ENCODE assay signal across 11 cellular contexts in genomic region chr1:235259133-235259778, GRCh38.
DNase-seq lines count a peak whose midpoint lies in the region; ATAC-seq, FAIRE-seq and TF ChIP-seq lines count a peak whose summit lies in the region.
"Had no signal": no experiment of that assay in that cellular context is flagged by ENCODE, and none has a peak within 500 bp of the region (broad histone marks: within the 10 kb centered on the region; RNA-seq: fewer than 3 reads in every experiment).

No MANE protein-coding gene starts in this region.

- no peak overlapping the region for H4K5ac ChIP-seq in H1 (ENCODE audit: insufficient read length, low read depth, low read length)

- no peak overlapping the region for H2BK5ac ChIP-seq in H1 (ENCODE audit: low read depth, low read length)

- H3K4me2 ChIP-seq in KMS-11 (peak overlapping the region; percentile 54), H1 (ENCODE audit: insufficient read depth in 1 of 2, low read depth in 2 of 2, low read length in 2 of 2) (0 out of 4 replicates have a peak overlapping the region, but pooled peaks of 1 of the 2 experiments have one; percentile 8)

- no peak for TF ChIP-seq POLR2A in H1 (IDR thresholded peaks at IDR 0.05; ENCODE audit: control extremely low read depth in 1 of 2, low read depth in 2 of 2, low read length in 2 of 2)

- no peak overlapping the region for H2BK120ac ChIP-seq in H1 (replicated peaks; ENCODE audit: low read depth, low read length)

- intact Hi-C loops in Right ventricle myocardium inferior (cut with DNase I): no loop called here

- H3K27ac ChIP-seq in right atrium auricular region: no peak overlapping the region
- H3K27ac ChIP-seq in KMS-11: peak overlapping the region; percentile 53
- H3K27ac ChIP-seq in H1 (ENCODE audit: low read depth, low read length): 0 out of 2 replicates have a peak overlapping the region, but pooled peaks have one; percentile 3
- H3K27ac ChIP-seq: breast epithelium had no signal

- ATAC-seq in Right ventricle myocardium inferior (peak; percentile 23), GM18519 (IDR thresholded peaks at IDR 0.05; ENCODE audit: low FRiP score, unreplicated experiment) (no peak)

- H4K8ac ChIP-seq in H1 (ENCODE audit: extremely low read depth, insufficient read depth, low read length): no peak overlapping the region

- no peak overlapping the region for H2AK5ac ChIP-seq in H1 (ENCODE audit: low read depth, low read length)

- 85% methylated on average over 1 of the region's 1 CpG; no CpG with 5 or more reads in 1 of the 2 experiments for WGBS in H1 (ENCODE audit: extremely low coverage in 1 of 2, insufficient coverage in 1 of 2, insufficient read length in 1 of 2, insufficient replicate concordance in 2 of 2, low coverage in 1 of 2, low lambda C conversion rate in 2 of 2, missing lambda C conversion rate in 1 of 2), 2 experiments

- POLR2A ChIA-PET in H1 (lab: Charles Lee; ENCODE audit: partially characterized antibody): interaction anchor here (1.3 kb wide), 1 partner anchor 17 kb away, joined by 3 read pairs; no protein-coding TSS in a partner anchor

- H2AFZ ChIP-seq in KMS-11 (ENCODE audit: low read depth) (no peak overlapping the region), H1 (ENCODE audit: low read length) (no peak overlapping the region)

- no peaks in the 10 kb centered on the region for H3K23me2 ChIP-seq in H1 (ENCODE audit: low read depth, low read length)

- H3K9ac ChIP-seq in KMS-11 (no peak overlapping the region; the same call in 1 of the 2 replicates), H1 (replicated peaks in 1 of 4; ENCODE audit: extremely low read depth in 1 of 4, low read depth in 3 of 4, low read length in 3 of 4) (no peak overlapping the region)

- no peak overlapping the region for H3K18ac ChIP-seq in H1 (ENCODE audit: extremely low read depth, low read length)

- no peak overlapping the region for H4K91ac ChIP-seq in H1 (replicated peaks; ENCODE audit: insufficient read length, low read length)

- no peak for TF ChIP-seq EP300 in H1 (IDR thresholded peaks at IDR 0.05; ENCODE audit: borderline replicate concordance in 1 of 2, low read depth in 2 of 2, low read length in 2 of 2)

- H3K56ac ChIP-seq in H1 (replicated peaks; ENCODE audit: insufficient read length, low read depth, low read length): no peak overlapping the region

- H2BK15ac ChIP-seq in H1 (ENCODE audit: low read length): no peak overlapping the region

- DNase-seq in Right ventricle myocardium inferior (ENCODE audit: missing footprints): no peak
- no peak for DNase-seq in right atrium auricular region (ENCODE audit: low spot score)
- DNase-seq in H1 (ENCODE audit: low read depth in 1 of 2, low spot score in 2 of 2): no peak
- no peak for DNase-seq in activated CD4-positive, CD25-positive, alpha-beta regulatory T cell (lab: John Stamatoyannopoulos, UW)
- DNase-seq in urothelium cell line (ENCODE audit: low spot score): no peak
- DNase-seq in germinal center (ENCODE audit: low spot score): no peak
- DNase-seq: NCI-H524 treated with DMSO at 0.1 percent for 48 hours; stimulated activated CD4-positive, alpha-beta T cell treated with anti-CD3 and anti-CD28 coated beads, Interleukin-2, amount 100 ng/mL, for 48 hours had no signal

- FAIRE-seq in H1 (lab: Jason Lieb, UNC) (no peak), urothelium cell line (lab: Jason Lieb, UNC) (no peak)

- TF ChIP-seq CTCF in right atrium auricular region (IDR thresholded peaks at IDR 0.05) (no peak), KMS-11 (conservative IDR thresholded peaks at IDR 0.05; ENCODE audit: low read depth, low read length) (no peak), H1 (IDR thresholded peaks at IDR 0.05; ENCODE audit: control extremely low read depth in 1 of 3, insufficient read depth in 1 of 3, low read depth in 1 of 3, low read length in 3 of 3) (no peak)

- no peak overlapping the region for H2BK12ac ChIP-seq in H1 (ENCODE audit: low read depth, low read length)

- H3K4me1 ChIP-seq in right atrium auricular region (peaks cover 0 to 15% of the 10 kb centered on the region in 2 donors), KMS-11 (ENCODE audit: low read depth, poor library complexity, severe bottlenecking) (peaks cover 47% of the 10 kb centered on the region), H1 (replicated peaks in 1 of 4; ENCODE audit: control insufficient read depth in 3 of 4, insufficient read depth in 4 of 4, low read length in 3 of 4) (peaks cover 0 to 4% (median 0%) of the 10 kb centered on the region in 4 experiments; a peak in 1 of 7 replicates)
- H3K4me1 ChIP-seq: breast epithelium had no signal

- H3K79me2 ChIP-seq in KMS-11 (ENCODE audit: insufficient read depth, low read depth) (peaks cover 44% of the 10 kb centered on the region), H1 (ENCODE audit: control insufficient read depth in 1 of 2, insufficient read depth in 2 of 2, low read length in 2 of 2) (peaks cover 4 to 71% of the 10 kb centered on the region in 2 experiments; a peak in 3 of 4 replicates)

- H4K20me1 ChIP-seq in KMS-11 (ENCODE audit: insufficient read depth) (no peaks in the 10 kb centered on the region), H1 (replicated peaks in 1 of 2; ENCODE audit: control insufficient read depth in 1 of 2, insufficient read depth in 2 of 2, low read length in 2 of 2) (peaks cover 0 to 4% of the 10 kb centered on the region in 2 experiments)

- TF ChIP-seq RAD21 in H1 (IDR thresholded peaks at IDR 0.05 in 1 of 2, conservative IDR thresholded peaks at IDR 0.05 in 1 of 2; ENCODE audit: low read depth in 2 of 2, low read length in 2 of 2): no peak

- H3K4me3 ChIP-seq in right atrium auricular region: no peak overlapping the region
- no peak overlapping the region for H3K4me3 ChIP-seq in KMS-11 (IDR thresholded peaks at IDR 0.05; ENCODE audit: insufficient read depth, low read depth, low read length)
- no peak overlapping the region for H3K4me3 ChIP-seq in H1 (ENCODE audit: extremely low read depth in 1 of 4, insufficient read depth in 2 of 4, low read depth in 3 of 4, low read length in 4 of 4)
- H3K4me3 ChIP-seq: breast epithelium had no signal

- H3K9me3 ChIP-seq in right atrium auricular region (no peaks in the 10 kb centered on the region), H1 (ENCODE audit: insufficient read depth in 2 of 2, low read depth in 1 of 2, low read length in 1 of 2) (no peaks in the 10 kb centered on the region)
- H3K9me3 ChIP-seq: breast epithelium had no signal

- H3K4ac ChIP-seq in H1 (replicated peaks; ENCODE audit: insufficient read length, low read depth, low read length): no peak overlapping the region

- H3K79me1 ChIP-seq in H1 (ENCODE audit: low read depth, low read length): no peaks in the 10 kb centered on the region; the same call in 1 of the 2 replicates

- H2BK20ac ChIP-seq in H1 (ENCODE audit: low read length): no peak overlapping the region

- H3K36me3 ChIP-seq in right atrium auricular region (no peaks in the 10 kb centered on the region), KMS-11 (ENCODE audit: insufficient read depth) (no peaks in the 10 kb centered on the region), H1 (ENCODE audit: control insufficient read depth in 2 of 4, insufficient read depth in 4 of 4, low read length in 3 of 4) (peaks cover 0 to 9% (median 0%) of the 10 kb centered on the region in 4 experiments; a peak in 3 of 8 replicates)
- H3K36me3 ChIP-seq: breast epithelium had no signal

- H3K14ac ChIP-seq in H1 (ENCODE audit: insufficient read length): no peak overlapping the region

- H3K27me3 ChIP-seq in right atrium auricular region (no peaks in the 10 kb centered on the region), KMS-11 (ENCODE audit: insufficient read depth, low read depth) (no peaks in the 10 kb centered on the region), H1 (replicated peaks in 1 of 4; ENCODE audit: control insufficient read depth in 3 of 4, extremely low read depth in 1 of 4, insufficient read depth in 3 of 4, low read length in 3 of 4) (no peaks in the 10 kb centered on the region)
- H3K27me3 ChIP-seq: breast epithelium had no signal

- CTCF ChIA-PET in H1 (lab: Charles Lee; ENCODE audit: partially characterized antibody): interaction anchor here (0.8 to 5.5 kb wide), 5 partner anchors 10 to 159 kb away, joined by 3 to 39 read pairs (median 3); partner anchors contain the start of genes ARID4B and GGPS1

- H3K23ac ChIP-seq in H1 (ENCODE audit: insufficient read length): no peak overlapping the region

TF ChIP-seq in H1, 55 proteins besides CTCF, POLR2A, EP300 and RAD21 (continues in another document):
- no peak for TF ChIP-seq RBBP5 (IDR thresholded peaks at IDR 0.05; ENCODE audit: borderline replicate concordance, low read depth, low read length)
- TF ChIP-seq SP2 (IDR thresholded peaks at IDR 0.05; ENCODE audit: low read length): no peak
- no peak for TF ChIP-seq MAX (IDR thresholded peaks at IDR 0.05)
- no peak for TF ChIP-seq RNF2 (IDR thresholded peaks at IDR 0.05; ENCODE audit: borderline replicate concordance, low read depth, low read length, missing control alignments, poor library complexity, severe bottlenecking)
- TF ChIP-seq YY1 (IDR thresholded peaks at IDR 0.05; ENCODE audit: low read depth, low read length): no peak
- TF ChIP-seq GTF2F1 (IDR thresholded peaks at IDR 0.05; ENCODE audit: borderline replicate concordance, low read depth, low read length): no peak
- no peak for TF ChIP-seq POLR2AphosphoS5 (IDR thresholded peaks at IDR 0.05; ENCODE audit: low read depth, low read length)
- TF ChIP-seq KDM1A (IDR thresholded peaks at IDR 0.05; ENCODE audit: borderline replicate concordance, low read length): no peak
- no peak for TF ChIP-seq SIRT6 (IDR thresholded peaks at IDR 0.05; ENCODE audit: low read length)
- no peak for TF ChIP-seq CTBP2 (IDR thresholded peaks at IDR 0.05; ENCODE audit: borderline replicate concordance, insufficient read depth, insufficient read length, low read length)
- TF ChIP-seq SP1 (IDR thresholded peaks at IDR 0.05; ENCODE audit: low read depth, low read length): no peak

Comparison
In these comparisons a context has a peak if more than half of its experiments do, and no peak if none do; other contexts are left out.
1. H3K27ac ChIP-seq: peak in KMS-11 (single experiment) and H1 (single experiment); none in right atrium auricular region (0 of 2).